1 cellular context compared by ENCODE assay signal in the genomic region with DNA sequence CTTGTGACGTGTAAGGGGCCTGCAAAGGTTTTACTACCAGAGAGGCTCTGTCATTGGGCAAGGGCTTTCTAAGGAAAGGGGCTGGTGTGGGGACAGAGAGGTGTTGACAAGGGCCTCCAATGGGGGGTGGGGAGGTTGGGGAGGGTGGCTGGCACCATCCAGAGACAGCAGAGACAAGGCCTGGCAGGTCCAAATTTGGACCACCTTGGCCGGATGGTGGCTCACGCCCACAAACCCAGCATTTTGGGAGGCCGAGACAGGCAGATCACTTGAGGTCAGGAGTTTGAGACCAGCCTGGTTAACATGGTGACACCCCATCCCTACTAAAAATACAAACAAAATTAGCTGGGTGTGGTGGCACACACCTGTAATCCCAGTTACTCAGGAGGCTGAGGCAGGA.
TF ChIP-seq lines count a peak whose summit lies in the region.

No MANE protein-coding gene starts in this region.

TF ChIP-seq in WTC11, 78 proteins besides CTCF, POLR2A, EP300 and RAD21:
- TF ChIP-seq, protein P1, sequence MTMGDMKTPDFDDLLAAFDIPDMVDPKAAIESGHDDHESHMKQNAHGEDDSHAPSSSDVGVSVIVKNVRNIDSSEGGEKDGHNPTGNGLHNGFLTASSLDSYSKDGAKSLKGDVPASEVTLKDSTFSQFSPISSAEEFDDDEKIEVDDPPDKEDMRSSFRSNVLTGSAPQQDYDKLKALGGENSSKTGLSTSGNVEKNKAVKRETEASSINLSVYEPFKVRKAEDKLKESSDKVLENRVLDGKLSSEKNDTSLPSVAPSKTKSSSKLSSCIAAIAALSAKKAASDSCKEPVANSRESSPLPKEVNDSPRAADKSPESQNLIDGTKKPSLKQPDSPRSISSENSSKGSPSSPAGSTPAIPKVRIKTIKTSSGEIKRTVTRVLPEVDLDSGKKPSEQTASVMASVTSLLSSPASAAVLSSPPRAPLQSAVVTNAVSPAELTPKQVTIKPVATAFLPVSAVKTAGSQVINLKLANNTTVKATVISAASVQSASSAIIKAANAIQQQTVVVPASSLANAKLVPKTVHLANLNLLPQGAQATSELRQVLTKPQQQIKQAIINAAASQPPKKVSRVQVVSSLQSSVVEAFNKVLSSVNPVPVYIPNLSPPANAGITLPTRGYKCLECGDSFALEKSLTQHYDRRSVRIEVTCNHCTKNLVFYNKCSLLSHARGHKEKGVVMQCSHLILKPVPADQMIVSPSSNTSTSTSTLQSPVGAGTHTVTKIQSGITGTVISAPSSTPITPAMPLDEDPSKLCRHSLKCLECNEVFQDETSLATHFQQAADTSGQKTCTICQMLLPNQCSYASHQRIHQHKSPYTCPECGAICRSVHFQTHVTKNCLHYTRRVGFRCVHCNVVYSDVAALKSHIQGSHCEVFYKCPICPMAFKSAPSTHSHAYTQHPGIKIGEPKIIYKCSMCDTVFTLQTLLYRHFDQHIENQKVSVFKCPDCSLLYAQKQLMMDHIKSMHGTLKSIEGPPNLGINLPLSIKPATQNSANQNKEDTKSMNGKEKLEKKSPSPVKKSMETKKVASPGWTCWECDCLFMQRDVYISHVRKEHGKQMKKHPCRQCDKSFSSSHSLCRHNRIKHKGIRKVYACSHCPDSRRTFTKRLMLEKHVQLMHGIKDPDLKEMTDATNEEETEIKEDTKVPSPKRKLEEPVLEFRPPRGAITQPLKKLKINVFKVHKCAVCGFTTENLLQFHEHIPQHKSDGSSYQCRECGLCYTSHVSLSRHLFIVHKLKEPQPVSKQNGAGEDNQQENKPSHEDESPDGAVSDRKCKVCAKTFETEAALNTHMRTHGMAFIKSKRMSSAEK (CRISPR knock-in tag; IDR thresholded peaks at IDR 0.05; ENCODE audit: borderline replicate concordance): no peak
- TF ChIP-seq, protein P2, sequence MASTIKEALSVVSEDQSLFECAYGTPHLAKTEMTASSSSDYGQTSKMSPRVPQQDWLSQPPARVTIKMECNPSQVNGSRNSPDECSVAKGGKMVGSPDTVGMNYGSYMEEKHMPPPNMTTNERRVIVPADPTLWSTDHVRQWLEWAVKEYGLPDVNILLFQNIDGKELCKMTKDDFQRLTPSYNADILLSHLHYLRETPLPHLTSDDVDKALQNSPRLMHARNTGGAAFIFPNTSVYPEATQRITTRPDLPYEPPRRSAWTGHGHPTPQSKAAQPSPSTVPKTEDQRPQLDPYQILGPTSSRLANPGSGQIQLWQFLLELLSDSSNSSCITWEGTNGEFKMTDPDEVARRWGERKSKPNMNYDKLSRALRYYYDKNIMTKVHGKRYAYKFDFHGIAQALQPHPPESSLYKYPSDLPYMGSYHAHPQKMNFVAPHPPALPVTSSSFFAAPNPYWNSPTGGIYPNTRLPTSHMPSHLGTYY (CRISPR knock-in tag; IDR thresholded peaks at IDR 0.05): no peak
